Comparison of ENCODE assay signal across 9 cellular contexts in genomic region chr14:90522585-90523191, GRCh38.
DNase-seq lines count a peak whose midpoint lies in the region; ATAC-seq and TF ChIP-seq lines count a peak whose summit lies in the region.
"Had no signal": no experiment of that assay in that cellular context is flagged by ENCODE, and none has a peak within 500 bp of the region (broad histone marks: within the 10 kb centered on the region; RNA-seq: fewer than 3 reads in every experiment).

No MANE protein-coding gene starts in this region.

- peaks cover 53% of the 10 kb centered on the region for H3K4me1 ChIP-seq in muscle layer of colon (ENCODE audit: insufficient read depth, low read length)

- H3K27me3 Mint-ChIP-seq in Calu3 (ENCODE audit: unreplicated experiment) (no peaks in the 10 kb centered on the region), MCF 10A (ENCODE audit: insufficient read depth, unreplicated experiment) (no peaks in the 10 kb centered on the region), CD14-positive monocyte (ENCODE audit: low read depth in 3 of 3) (peaks cover 0 to 3% (median 2%) of the 10 kb centered on the region in 3 donors)
- H3K27me3 Mint-ChIP-seq: activated CD4-positive, alpha-beta memory T cell treated with anti-CD3 and anti-CD28 coated beads for 36 hours had no signal

- TF ChIP-seq CTCF in Calu3 (IDR thresholded peaks at IDR 0.05; ENCODE audit: unreplicated experiment) (no peak), MCF 10A (IDR thresholded peaks at IDR 0.05; ENCODE audit: unreplicated experiment) (no peak), CD14-positive monocyte (IDR thresholded peaks at IDR 0.05) (no peak)

- POLR2A ChIA-PET in MCF 10A (lab: Yijun Ruan, JAX) = no interaction called here

- H3K36me3 Mint-ChIP-seq in Calu3 (ENCODE audit: insufficient read depth, unreplicated experiment) = no peaks in the 10 kb centered on the region
- H3K36me3 Mint-ChIP-seq in MCF 10A (ENCODE audit: insufficient read depth, unreplicated experiment) = no peaks in the 10 kb centered on the region
- H3K36me3 Mint-ChIP-seq in CD14-positive monocyte = no peaks in the 10 kb centered on the region
- H3K36me3 Mint-ChIP-seq: activated CD4-positive, alpha-beta memory T cell treated with anti-CD3 and anti-CD28 coated beads for 36 hours had no signal

- peak; percentile 31 for DNase-seq in Calu3
- DNase-seq in NCI-H2196 (lab: John Stamatoyannopoulos, UW; ENCODE audit: unreplicated experiment) = peak; percentile 84
- DNase-seq in MCF 10A (ENCODE audit: unreplicated experiment) = peak; percentile 13
- no peak for DNase-seq in activated CD4-positive, alpha-beta T cell treated with anti-CD3 and anti-CD28 coated beads for 1 hour
- DNase-seq in CD14-positive monocyte (ENCODE audit: low spot score) = no peak
- no peak for DNase-seq in germinal center (ENCODE audit: low spot score)
- DNase-seq: activated CD4-positive, alpha-beta memory T cell treated with anti-CD3 and anti-CD28 coated beads for 36 hours had no signal

- no peak for ATAC-seq in HG02938 (IDR thresholded peaks at IDR 0.05; ENCODE audit: unreplicated experiment)

- intact Hi-C loops in Calu3 (cut with micrococcal nuclease; ENCODE audit: unreplicated experiment) (loop anchor here (5.0 kb wide), 1 partner anchor 175 kb away; no protein-coding TSS in a partner anchor), MCF 10A (cut with micrococcal nuclease) (no loop called here), CD14-positive monocyte (cut with micrococcal nuclease) (no loop called here)

- H3K9me3 ChIP-seq in muscle layer of colon (ENCODE audit: low read length) = no peaks in the 10 kb centered on the region

- H3K27ac ChIP-seq in muscle layer of colon (ENCODE audit: low read depth, low read length) = peak overlapping the region; percentile 90

- CTCF ChIA-PET in Calu3 (lab: Charles Lee) = interaction anchor here (1.2 kb wide), 1 partner anchor 21 kb away, joined by 4 read pairs; no protein-coding TSS in a partner anchor
- CTCF ChIA-PET in MCF 10A (lab: Yijun Ruan, JAX) = interaction anchor here (0.6 to 1.3 kb wide), 4 partner anchors 92 to 1196 kb away, joined by 3 read pairs; no protein-coding TSS in a partner anchor

- H3K4me3 ChIP-seq in muscle layer of colon (ENCODE audit: low read depth in 1 of 2, low read length in 2 of 2) = peak overlapping the region in 1 of 2 donors; percentile 20

- BruUV-seq in Calu3 (replicated peaks; lab: Mats Ljungman, UMichigan) (no TSS peak), MCF 10A (replicated peaks; lab: Mats Ljungman, UMichigan) (no TSS peak)

- H3K4me1 Mint-ChIP-seq in Calu3 (ENCODE audit: low read depth, unreplicated experiment) (peaks cover 19% of the 10 kb centered on the region), MCF 10A (ENCODE audit: insufficient read depth, unreplicated experiment) (peaks cover 10% of the 10 kb centered on the region), CD14-positive monocyte (no peaks in the 10 kb centered on the region)

- H3K9ac ChIP-seq in muscle layer of colon (ENCODE audit: low read length) = no peak overlapping the region

- no peaks in the 10 kb centered on the region for H3K36me3 ChIP-seq in muscle layer of colon (ENCODE audit: insufficient read depth, low read length)

- H3K27ac Mint-ChIP-seq in Calu3 (ENCODE audit: unreplicated experiment) (peak overlapping the region; percentile 23), MCF 10A (ENCODE audit: low read depth, unreplicated experiment) (no peak overlapping the region), CD14-positive monocyte (no peak overlapping the region)
- H3K27ac Mint-ChIP-seq: activated CD4-positive, alpha-beta memory T cell treated with anti-CD3 and anti-CD28 coated beads for 36 hours had no signal

- H3K9me3 Mint-ChIP-seq in Calu3 (ENCODE audit: low read depth, unreplicated experiment) (peaks cover 4% of the 10 kb centered on the region), MCF 10A (ENCODE audit: unreplicated experiment) (no peaks in the 10 kb centered on the region), CD14-positive monocyte (peaks cover 5 to 24% (median 18%) of the 10 kb centered on the region in 7 donors)

- H3K4me3 Mint-ChIP-seq in Calu3 (ENCODE audit: low read depth, unreplicated experiment) = no peak overlapping the region
- no peak overlapping the region for H3K4me3 Mint-ChIP-seq in MCF 10A (ENCODE audit: unreplicated experiment)
- no peak overlapping the region for H3K4me3 Mint-ChIP-seq in CD14-positive monocyte
- H3K4me3 Mint-ChIP-seq: activated CD4-positive, alpha-beta memory T cell treated with anti-CD3 and anti-CD28 coated beads for 36 hours had no signal

- H3K27me3 ChIP-seq in muscle layer of colon (ENCODE audit: control insufficient read depth in 1 of 2, insufficient read depth in 2 of 2, low read length in 2 of 2) = no peaks in the 10 kb centered on the region

Comparison
In these comparisons a context has a peak if more than half of its experiments do, and no peak if none do; other contexts are left out.
1. DNase-seq: peak in Calu3 (single experiment), NCI-H2196 (single experiment) and MCF 10A (single experiment); none in activated CD4-positive, alpha-beta T cell treated with anti-CD3 and anti-CD28 coated beads for 1 hour (single experiment), CD14-positive monocyte (single experiment) and germinal center (single experiment).